Comparison of ENCODE assay signal across 17 cellular contexts in genomic region chr15:41851167-41851523, GRCh38.
"Had no signal": no experiment of that assay in that cellular context is flagged by ENCODE, and none has a peak within 500 bp of the region (broad histone marks: within the 10 kb centered on the region; RNA-seq: fewer than 3 reads in every experiment).

No MANE protein-coding gene starts in this region.

- H3K27ac Mint-ChIP-seq: activated naive CD8-positive, alpha-beta T cell; activated T-cell treated with anti-CD3 and anti-CD28 coated beads, Interleukin-2, amount 50 U/mL, for 24 hours; T-helper 2 cell treated with Interferon-gamma antibody and Interleukin-4, amounts not matched to agents 5 μg/mL and 100 μg/mL, for 36 hours had no signal

- H3K4me1 ChIP-seq: left ventricle myocardium inferior, uterus had no signal

- DNase-seq: activated CD4-positive, alpha-beta T cell treated with anti-CD3 and anti-CD28 coated beads, Interleukin-2, amount 50 U/mL, for 4 hours; activated CD4-positive, CD25-positive, alpha-beta regulatory T cell; activated effector memory CD4-positive, alpha-beta T cell treated with Interleukin-2 at 50 U/mL for 16 hours; activated T-cell treated with anti-CD3 and anti-CD28 coated beads, Interleukin-2, amount 50 U/mL, for 24 hours; amniotic stem cell; esophagus squamous epithelium; islet precursor cell; left ventricle myocardium inferior; naive thymus-derived CD8-positive, alpha-beta T cell; retina; stimulated activated CD4-positive, alpha-beta T cell treated with anti-CD3 and anti-CD28 coated beads, Interleukin-2, amount 100 ng/mL, for 48 hours; stimulated activated naive CD4-positive, alpha-beta T cell; tibial artery; uterus had no signal

- H3K9me3 ChIP-seq: esophagus squamous epithelium, left ventricle myocardium inferior, tibial artery, uterus had no signal

- H3K36me3 ChIP-seq: uterus had no signal

- H3K27ac ChIP-seq: hepatocyte, left ventricle myocardium inferior, tibial artery, uterus had no signal

- H3K4me3 Mint-ChIP-seq: activated naive CD8-positive, alpha-beta T cell; activated T-cell treated with anti-CD3 and anti-CD28 coated beads, Interleukin-2, amount 50 U/mL, for 24 hours; naive thymus-derived CD8-positive, alpha-beta T cell; T-helper 2 cell treated with Interferon-gamma antibody and Interleukin-4, amounts not matched to agents 5 μg/mL and 100 μg/mL, for 36 hours had no signal

- H3K36me3 Mint-ChIP-seq: activated naive CD8-positive, alpha-beta T cell had no signal

- H3K27me3 Mint-ChIP-seq: activated naive CD8-positive, alpha-beta T cell; activated T-cell treated with anti-CD3 and anti-CD28 coated beads, Interleukin-2, amount 50 U/mL, for 24 hours; naive thymus-derived CD8-positive, alpha-beta T cell had no signal

- H3K9me3 Mint-ChIP-seq: activated T-cell treated with anti-CD3 and anti-CD28 coated beads, Interleukin-2, amount 50 U/mL, for 24 hours; naive thymus-derived CD8-positive, alpha-beta T cell; T-helper 2 cell treated with Interferon-gamma antibody and Interleukin-4, amounts not matched to agents 5 μg/mL and 100 μg/mL, for 36 hours had no signal

- H3K27me3 ChIP-seq: hepatocyte, uterus had no signal

- H3K4me3 ChIP-seq: esophagus squamous epithelium, hepatocyte, left ventricle myocardium inferior, tibial artery, uterus had no signal
